In the genomic region with DNA sequence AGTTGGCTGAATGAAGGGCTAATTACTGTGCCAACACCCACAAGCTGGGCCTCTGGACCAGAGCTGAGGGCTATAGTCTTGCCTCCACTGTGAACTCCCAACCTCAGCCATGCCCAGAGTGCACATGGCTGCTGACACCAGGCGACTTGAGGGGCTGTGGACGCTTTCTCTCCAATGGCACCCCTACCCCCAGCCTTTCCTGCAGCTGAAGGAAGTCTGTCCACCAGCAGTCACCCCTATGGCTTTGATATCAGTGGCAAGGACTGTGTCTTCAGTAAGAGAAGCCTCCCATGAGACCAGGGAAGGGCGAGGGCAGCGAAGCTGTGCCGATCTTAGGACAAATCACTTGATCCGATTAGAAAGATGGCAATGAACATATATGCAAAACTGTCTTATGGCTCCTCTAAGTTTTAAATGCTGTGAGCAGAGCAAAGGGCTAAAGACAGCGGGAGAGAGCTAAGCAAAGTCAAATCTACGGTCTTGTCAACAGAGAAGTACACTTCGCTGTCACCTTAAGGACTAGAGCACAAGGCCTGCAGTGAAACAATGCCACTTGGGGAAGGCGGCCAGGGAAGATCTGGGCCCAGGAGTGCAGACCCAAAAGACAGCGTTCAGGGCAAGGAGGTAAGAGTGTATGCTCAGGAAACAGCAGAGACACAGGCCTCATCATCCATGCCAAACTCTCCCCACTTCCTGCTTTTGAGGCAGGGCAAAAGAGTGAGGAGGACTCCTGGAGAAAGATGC, we compare ENCODE assay signal across 8 cellular contexts. TPM values are rescaled to one million over a fixed set of nuclear protein-coding genes. Genes with fewer than 3 reads are reported as not detected.
DNase-seq lines count a peak whose midpoint lies in the region; ATAC-seq and TF ChIP-seq lines count a peak whose summit lies in the region.

No MANE protein-coding gene starts in this region.

- no peaks in the 10 kb centered on the region for H3K9me2 ChIP-seq in PC-3 (replicated peaks; ENCODE audit: low read length)

- H4K20me1 ChIP-seq in PC-3 (ENCODE audit: low read length): peaks cover 14% of the 10 kb centered on the region; the same call in 1 of the 2 replicates

- intact Hi-C loops in PC-3 (cut with micrococcal nuclease): no loop called here

- H3K27me3 ChIP-seq in PC-3 (ENCODE audit: low read length): no peaks in the 10 kb centered on the region
- H3K27me3 ChIP-seq in endocrine pancreas (ENCODE audit: control insufficient read depth, insufficient read depth, low read length): no peaks in the 10 kb centered on the region
- H3K27me3 ChIP-seq in rectal smooth muscle tissue (ENCODE audit: control insufficient read depth, insufficient read depth, low read length): no peaks in the 10 kb centered on the region

- CTCF ChIA-PET in PC-3 (lab: Charles Lee): no interaction called here

- ATAC-seq in PC-3 (no peak), GM21367 (IDR thresholded peaks at IDR 0.05; ENCODE audit: unreplicated experiment) (no peak)

- H2AFZ ChIP-seq in PC-3 (ENCODE audit: low read length): no peak overlapping the region

- H3K9ac ChIP-seq in PC-3 (ENCODE audit: low read length): no peak overlapping the region
- peak overlapping the region; percentile 44 for H3K9ac ChIP-seq in endocrine pancreas (ENCODE audit: control insufficient read depth, insufficient read depth, low read length)
- no peak overlapping the region for H3K9ac ChIP-seq in rectal smooth muscle tissue (ENCODE audit: low read length)

- H3K27ac ChIP-seq in PC-3 (ENCODE audit: low read length): no peak overlapping the region
- H3K27ac ChIP-seq in rectal smooth muscle tissue (ENCODE audit: low read depth, low read length): no peak overlapping the region

- H3K4me1 ChIP-seq in PC-3 (ENCODE audit: insufficient read depth, low read length) (peaks cover 11% of the 10 kb centered on the region), endocrine pancreas (ENCODE audit: control insufficient read depth, insufficient read depth, low read length) (no peaks in the 10 kb centered on the region), rectal smooth muscle tissue (ENCODE audit: control insufficient read depth, insufficient read depth, low read length) (peaks cover 13% of the 10 kb centered on the region)

- DNase-seq in GM12865 (ENCODE audit: low read depth) (no peak), PC-3 (no peak), superior temporal gyrus (ENCODE audit: extremely low spot score) (no peak), NCI-H2081 treated with DMSO at 0.1 percent for 48 hours (lab: John Stamatoyannopoulos, UW) (no peak), DMS79 treated with DMSO at 0.1 percent for 48 hours (lab: John Stamatoyannopoulos, UW) (no peak)

- peaks cover 30% of the 10 kb centered on the region for H3K79me2 ChIP-seq in PC-3 (ENCODE audit: low read length)

- POLR2A ChIA-PET in PC-3 (lab: Charles Lee; ENCODE audit: unreplicated experiment): no interaction called here

- H3K4me3 ChIP-seq in GM12865 (ENCODE audit: low read depth, low read length) (peak overlapping the region; percentile 63), PC-3 (ENCODE audit: low read length) (peak overlapping the region; percentile 83), endocrine pancreas (ENCODE audit: control insufficient read depth, insufficient read depth, low read length) (peak overlapping the region; percentile 81), rectal smooth muscle tissue (ENCODE audit: low read length) (peak overlapping the region; percentile 94)

- BruUV-seq in PC-3 (replicated peaks; lab: Mats Ljungman, UMichigan): no TSS peak

- TF ChIP-seq CTCF in GM12865 (IDR thresholded peaks at IDR 0.05; ENCODE audit: insufficient read depth, low read depth, low read length, missing control alignments): no peak
- TF ChIP-seq CTCF in PC-3 (conservative IDR thresholded peaks at IDR 0.05; ENCODE audit: low read depth, low read length): no peak

- H3K9me3 ChIP-seq in PC-3 (ENCODE audit: low read length) (no peaks in the 10 kb centered on the region), endocrine pancreas (ENCODE audit: control insufficient read depth, low read length) (no peaks in the 10 kb centered on the region)

- no peaks in the 10 kb centered on the region for H3F3A ChIP-seq in PC-3 (ENCODE audit: low read length, unreplicated experiment)

- H3K4me2 ChIP-seq in PC-3 (ENCODE audit: low read length): peak overlapping the region; percentile 89

- peaks cover 15% of the 10 kb centered on the region; the same call in 1 of the 2 replicates for H3K36me3 ChIP-seq in PC-3 (ENCODE audit: low read depth, low read length)
- peaks cover under 1% of the 10 kb centered on the region for H3K36me3 ChIP-seq in endocrine pancreas (ENCODE audit: control insufficient read depth, insufficient read depth, low read length)
- H3K36me3 ChIP-seq in rectal smooth muscle tissue (ENCODE audit: control insufficient read depth, insufficient read depth, low read length): peaks cover 21% of the 10 kb centered on the region

RNA-seq across cellular contexts. Expression of gene TEX261, which starts 1.6 kb away (rescaled TPM):
- 51.8 and 54.2 TPM in 2 replicates for total RNA-seq in PC-3 (2014; rRNA removed)

RNA-seq across cellular contexts. Expression of gene ANKRD53, which starts 14.7 kb away (rescaled TPM):
- not detected in 2 replicates for total RNA-seq in PC-3 (2014; rRNA removed)

RNA-seq across cellular contexts. Expression of gene ATP6V1B1, which starts 57.4 kb away (rescaled TPM):
- total RNA-seq in PC-3 (2014; rRNA removed): not detected in 2 replicates
